Comparison of ENCODE assay signal across 8 cellular contexts in genomic region chr10:67666416-67667043, GRCh38. TPM values are rescaled to one million over a fixed set of nuclear protein-coding genes. Genes with fewer than 3 reads are reported as not detected.
DNase-seq lines count a peak whose midpoint lies in the region; ATAC-seq, FAIRE-seq and TF ChIP-seq lines count a peak whose summit lies in the region.

No MANE protein-coding gene starts in this region.

- peak; percentile 54 to 84 for DNase-seq in Kasumi-1 (lab: John Stamatoyannopoulos, UW)
- peak; percentile 24 for DNase-seq in kidney tubule cell (ENCODE audit: low spot score)
- DNase-seq in iPS-NIHi7 (ENCODE audit: extremely low spot score): no peak

- peaks cover 24% of the 10 kb centered on the region for H3K4me1 Mint-ChIP-seq in brain

- H3K9me3 Mint-ChIP-seq in brain: peaks cover 0 to 3% (median 0%) of the 10 kb centered on the region in 5 experiments

- FAIRE-seq in G401.6 (lab: Jason Lieb, UNC): peak; percentile 92

- TF ChIP-seq CTCF in brain (conservative IDR thresholded peaks at IDR 0.05): peak; percentile 52 to 71

- peaks cover 3% of the 10 kb centered on the region for H3K27me3 Mint-ChIP-seq in brain

- H3K36me3 Mint-ChIP-seq in brain: no peaks in the 10 kb centered on the region

- H3K27ac Mint-ChIP-seq in brain: peak overlapping the region in 2 of 5 experiments; percentile 50 to 54

- H3K4me3 Mint-ChIP-seq in brain: no peak overlapping the region

- ATAC-seq in HG03460 (IDR thresholded peaks at IDR 0.05; ENCODE audit: unreplicated experiment) (no peak), GM21381 (IDR thresholded peaks at IDR 0.05; ENCODE audit: unreplicated experiment) (no peak), HG03280 (IDR thresholded peaks at IDR 0.05; ENCODE audit: unreplicated experiment) (no peak)

RNA-seq across cellular contexts. Expression of gene CTNNA3, which starts 29.5 kb away (rescaled TPM):
- polyA plus RNA-seq in brain (ENCODE audit: insufficient read depth, low read depth, low replicate concordance): 3.8 TPM
